In the genomic region with DNA sequence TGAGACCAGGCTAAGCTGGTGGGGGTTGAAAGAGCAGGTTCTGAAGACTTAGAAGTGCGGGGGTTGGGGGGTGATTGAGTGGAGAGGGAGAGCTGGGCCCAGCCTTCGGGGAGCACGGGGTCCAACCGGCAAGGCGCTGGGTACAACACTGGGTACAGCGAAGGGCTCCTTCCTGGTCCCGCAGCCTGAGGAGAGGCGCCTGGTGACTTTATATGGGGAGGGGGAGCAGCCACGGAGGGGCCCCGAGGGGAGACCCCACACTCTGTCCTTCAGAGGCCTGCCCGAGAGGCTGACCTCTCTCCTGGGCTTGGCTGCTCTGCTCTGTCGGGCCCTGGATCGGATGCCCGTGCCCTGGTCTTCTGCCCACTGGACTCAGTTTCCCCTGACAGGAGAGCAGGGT, we compare ENCODE assay signal across 20 cellular contexts. TPM values are rescaled to one million over a fixed set of nuclear protein-coding genes. Genes with fewer than 3 reads are reported as not detected.
DNase-seq lines count a peak whose midpoint lies in the region; ATAC-seq and TF ChIP-seq lines count a peak whose summit lies in the region.
"Had no signal": no experiment of that assay in that cellular context is flagged by ENCODE, and none has a peak within 500 bp of the region (broad histone marks: within the 10 kb centered on the region; RNA-seq: fewer than 3 reads in every experiment).

No MANE protein-coding gene starts in this region.

- H3K4me1 ChIP-seq in RWPE2 (ENCODE audit: insufficient read depth, poor library complexity, severe bottlenecking) = peaks cover 6% of the 10 kb centered on the region
- peaks cover 0 to 3% of the 10 kb centered on the region in 2 donors for H3K4me1 ChIP-seq in neuronal stem cell (ENCODE audit: control insufficient read depth in 2 of 2, insufficient read depth in 1 of 2, low read depth in 1 of 2, low read length in 2 of 2)
- no peaks in the 10 kb centered on the region for H3K4me1 ChIP-seq in CD8-positive, alpha-beta memory T cell (ENCODE audit: insufficient read depth, low read length)

- H3K4me2 ChIP-seq in neuronal stem cell (ENCODE audit: insufficient read depth, low read length, poor library complexity, severe bottlenecking) = no peak overlapping the region
- H3K4me2 ChIP-seq: GM23338 had no signal

- intact Hi-C loops in left ventricle myocardium superior (cut with micrococcal nuclease) (no loop called here), cardiac septum (cut with DNase I) (no loop called here)

- H3K4me3 ChIP-seq in RWPE2 (ENCODE audit: severe bottlenecking) = no peak overlapping the region
- H3K4me3 ChIP-seq in neuronal stem cell (ENCODE audit: low read length in 2 of 2) = no peak overlapping the region
- no peak overlapping the region for H3K4me3 ChIP-seq in CD8-positive, alpha-beta memory T cell (ENCODE audit: low read length)
- H3K4me3 ChIP-seq in foreskin fibroblast (ENCODE audit: low read depth in 1 of 2, low read length in 2 of 2) = no peak overlapping the region
- H3K4me3 ChIP-seq: GM12878, GM23338 had no signal

- no peaks in the 10 kb centered on the region for H3K9me3 Mint-ChIP-seq in brain
- no peaks in the 10 kb centered on the region for H3K9me3 Mint-ChIP-seq in CD8-positive, alpha-beta memory T cell
- H3K9me3 Mint-ChIP-seq: CD4-positive, CD25-positive, alpha-beta regulatory T cell; CD8-positive, alpha-beta T cell; GM23338; H9 had no signal

- H2BK12ac ChIP-seq in neuronal stem cell (ENCODE audit: low read length) = no peak overlapping the region

- H2BK120ac ChIP-seq in neuronal stem cell (ENCODE audit: low read depth, low read length) = no peak overlapping the region

- ATAC-seq in left ventricle myocardium superior (no peak), RWPE2 (ENCODE audit: low read depth) (no peak)
- ATAC-seq: CD8-positive, alpha-beta T cell; GM12878; GM23338; HCT116 had no signal

- H3K4me1 Mint-ChIP-seq in brain = peaks cover 61% of the 10 kb centered on the region
- H3K4me1 Mint-ChIP-seq in CD8-positive, alpha-beta memory T cell = peaks cover 2 to 21% (median 8%) of the 10 kb centered on the region in 3 donors
- H3K4me1 Mint-ChIP-seq: GM23338 had no signal

- H3K27me3 ChIP-seq in RWPE2 (ENCODE audit: insufficient read depth, poor library complexity, severe bottlenecking) (peaks cover 25% of the 10 kb centered on the region), neuronal stem cell (ENCODE audit: control insufficient read depth in 3 of 3, insufficient read depth in 3 of 3, low read depth in 1 of 3, low read length in 3 of 3) (peaks cover 0 to 54% (median 0%) of the 10 kb centered on the region in 3 experiments)
- no peaks in the 10 kb centered on the region for H3K27me3 ChIP-seq in CD8-positive, alpha-beta memory T cell (ENCODE audit: insufficient read depth, low read length, poor library complexity, severe bottlenecking)

- H2BK15ac ChIP-seq in neuronal stem cell (ENCODE audit: low read length) = no peak overlapping the region

- WGBS in neuronal stem cell (ENCODE audit: extremely low coverage in 2 of 2, insufficient read length in 2 of 2, insufficient replicate concordance in 1 of 2), 2 donors = no CpG with 5 or more reads among the region's 14 CpGs

- H4K8ac ChIP-seq in neuronal stem cell (ENCODE audit: low read depth, low read length) = no peak overlapping the region

- H4K91ac ChIP-seq in neuronal stem cell (ENCODE audit: low read depth, low read length, poor library complexity) = no peak overlapping the region

- H2AK5ac ChIP-seq in neuronal stem cell (ENCODE audit: low read depth, low read length) = peak overlapping the region; percentile 82

- no peak overlapping the region for H3K4ac ChIP-seq in neuronal stem cell (ENCODE audit: low read length)

- DNase-seq in left ventricle myocardium superior (peak; percentile 4), cardiac septum (ENCODE audit: low spot score) (no peak), RWPE2 (ENCODE audit: low spot score) (peak; percentile 84), neuronal stem cell (ENCODE audit: low spot score) (no peak), NCI-H2227 (lab: John Stamatoyannopoulos, UW; ENCODE audit: unreplicated experiment) (no peak), foreskin fibroblast (no peak)
- DNase-seq in CD8-positive, alpha-beta memory T cell = no peak
- DNase-seq: CD4-positive, CD25-positive, alpha-beta regulatory T cell; CD8-positive, alpha-beta T cell; DMS 273 treated with DMSO at 0.1 percent for 48 hours; DMS79; EL; GDM1; H9 had no signal

- H3K4me3 Mint-ChIP-seq in brain = no peak overlapping the region
- no peak overlapping the region for H3K4me3 Mint-ChIP-seq in CD8-positive, alpha-beta memory T cell
- H3K4me3 Mint-ChIP-seq: CD8-positive, alpha-beta T cell; GM23338; H9 had no signal

- peaks cover 2% of the 10 kb centered on the region for H3K79me1 ChIP-seq in neuronal stem cell (ENCODE audit: low read depth, low read length)

- H3K27me3 Mint-ChIP-seq in brain = peaks cover 5% of the 10 kb centered on the region
- H3K27me3 Mint-ChIP-seq in CD8-positive, alpha-beta memory T cell = peaks cover 0 to 2% of the 10 kb centered on the region in 2 donors
- H3K27me3 Mint-ChIP-seq: CD4-positive, CD25-positive, alpha-beta regulatory T cell had no signal

- TF ChIP-seq CTCF in RWPE2 (IDR thresholded peaks at IDR 0.05; ENCODE audit: poor library complexity, severe bottlenecking) (no peak), brain (conservative IDR thresholded peaks at IDR 0.05) (no peak), foreskin fibroblast (IDR thresholded peaks at IDR 0.05; ENCODE audit: low read depth, low read length) (no peak)

- peak overlapping the region in 4 of 5 experiments; percentile 89 to 98 (median 94) for H3K27ac Mint-ChIP-seq in brain
- H3K27ac Mint-ChIP-seq in CD8-positive, alpha-beta memory T cell = no peak overlapping the region
- H3K27ac Mint-ChIP-seq: CD8-positive, alpha-beta T cell; GM23338 had no signal

- POLR2A ChIA-PET in CD8-positive, alpha-beta memory T cell (lab: Charles Lee) = no interaction called here

- H3K36me3 ChIP-seq in RWPE2 (ENCODE audit: low read depth) (no peaks in the 10 kb centered on the region), neuronal stem cell (replicated peaks in 1 of 2; ENCODE audit: control insufficient read depth in 2 of 2, insufficient read depth in 2 of 2, low read length in 2 of 2) (no peaks in the 10 kb centered on the region)
- H3K36me3 ChIP-seq in CD8-positive, alpha-beta memory T cell (ENCODE audit: insufficient read depth, low read length) = no peaks in the 10 kb centered on the region

- H3K9me3 ChIP-seq in RWPE2 (ENCODE audit: severe bottlenecking) = no peaks in the 10 kb centered on the region
- no peaks in the 10 kb centered on the region for H3K9me3 ChIP-seq in neuronal stem cell (replicated peaks in 1 of 2; ENCODE audit: control insufficient read depth in 2 of 2, insufficient read depth in 1 of 2, low read depth in 1 of 2, low read length in 2 of 2)
- no peaks in the 10 kb centered on the region for H3K9me3 ChIP-seq in CD8-positive, alpha-beta memory T cell (ENCODE audit: low read length)

- no peak overlapping the region for H3K9ac ChIP-seq in neuronal stem cell (ENCODE audit: low read depth, low read length, poor library complexity)

- no peak overlapping the region for H3K27ac ChIP-seq in RWPE2 (ENCODE audit: poor library complexity, severe bottlenecking)
- H3K27ac ChIP-seq in neuronal stem cell (replicated peaks; ENCODE audit: low read length) = no peak overlapping the region
- no peak overlapping the region for H3K27ac ChIP-seq in CD8-positive, alpha-beta memory T cell (ENCODE audit: low read depth, low read length)
- H3K27ac ChIP-seq: C4-2B had no signal

- H2BK5ac ChIP-seq in neuronal stem cell (ENCODE audit: low read length) = no peak overlapping the region

- H3K14ac ChIP-seq in neuronal stem cell (ENCODE audit: low read length) = no peak overlapping the region

- H3K36me3 Mint-ChIP-seq in brain = no peaks in the 10 kb centered on the region
- no peaks in the 10 kb centered on the region for H3K36me3 Mint-ChIP-seq in CD8-positive, alpha-beta memory T cell
- H3K36me3 Mint-ChIP-seq: CD4-positive, CD25-positive, alpha-beta regulatory T cell; CD8-positive, alpha-beta T cell had no signal

- H3K18ac ChIP-seq in neuronal stem cell (ENCODE audit: low read length) = peak overlapping the region; percentile 18

- H3K23ac ChIP-seq in neuronal stem cell (ENCODE audit: low read depth, low read length, poor library complexity) = no peak overlapping the region

- H2AFZ ChIP-seq in neuronal stem cell (ENCODE audit: low read length) = no peak overlapping the region
- H2AFZ ChIP-seq: GM23338 had no signal

- CTCF ChIA-PET in CD8-positive, alpha-beta memory T cell (lab: Charles Lee) = interaction anchor here (0.9 kb wide), 1 partner anchor 18 kb away, joined by 3 read pairs; no protein-coding TSS in a partner anchor

RNA-seq across cellular contexts. Expression of a gene that starts 10.4 kb away (rescaled TPM):
- total RNA-seq in left ventricle myocardium superior (not detected), cardiac septum (0.08 TPM)
- 0.48 TPM for polyA plus RNA-seq in brain (ENCODE audit: insufficient read depth, low read depth, low replicate concordance)
- polyA plus RNA-seq in neuronal stem cell (2013, experiment 1 of 2) = 0.28 TPM
- 0.21 TPM for polyA plus RNA-seq in neuronal stem cell (2013, experiment 2 of 2)
- not detected for total RNA-seq in CD8-positive, alpha-beta memory T cell
- not detected for polyA plus RNA-seq in CD8-positive, alpha-beta memory T cell
- total RNA-seq: CD8-positive, alpha-beta T cell; GM12878; H4 had no signal
- polyA plus RNA-seq: GM12878 had no signal

RNA-seq across cellular contexts. Expression of a gene that starts 55.9 kb away (rescaled TPM):
- total RNA-seq in left ventricle myocardium superior (9.4 TPM), cardiac septum (10.8 TPM)
- polyA plus RNA-seq in brain (ENCODE audit: insufficient read depth, low read depth, low replicate concordance) = 18.2 TPM
- 3.5 TPM for polyA plus RNA-seq in neuronal stem cell (2013, experiment 1 of 2)
- polyA plus RNA-seq in neuronal stem cell (2013, experiment 2 of 2) = 3.9 TPM
- 10 to 100 TPM; 42.0 to 44.9 TPM for total RNA-seq in CD8-positive, alpha-beta memory T cell
- polyA plus RNA-seq in CD8-positive, alpha-beta memory T cell = 0.47 TPM

Comparison
In these comparisons a context has a peak if more than half of its experiments do, and no peak if none do; other contexts are left out.
1. DNase-seq: peak in left ventricle myocardium superior (single experiment) and RWPE2 (single experiment); none in cardiac septum (single experiment), neuronal stem cell (single experiment), CD8-positive, alpha-beta memory T cell (0 of 5), NCI-H2227 (single experiment) and foreskin fibroblast (0 of 2).
2. H3K27ac Mint-ChIP-seq: peak in brain (4 of 5); none in CD8-positive, alpha-beta memory T cell (0 of 8).